ENCODE assay signal across 1 cellular context in genomic region chr1:180154003-180154324, GRCh38.
TF ChIP-seq lines count a peak whose summit lies in the region.

No MANE protein-coding gene starts in this region.

TF ChIP-seq in GM23338, 12 proteins besides CTCF, POLR2A, EP300 and RAD21 (continued from another document):
- TF ChIP-seq ZNF462 (CRISPR knock-in tag; IDR thresholded peaks at IDR 0.05), result no peak
